ENCODE assay signal across 29 cellular contexts in the genomic region with DNA sequence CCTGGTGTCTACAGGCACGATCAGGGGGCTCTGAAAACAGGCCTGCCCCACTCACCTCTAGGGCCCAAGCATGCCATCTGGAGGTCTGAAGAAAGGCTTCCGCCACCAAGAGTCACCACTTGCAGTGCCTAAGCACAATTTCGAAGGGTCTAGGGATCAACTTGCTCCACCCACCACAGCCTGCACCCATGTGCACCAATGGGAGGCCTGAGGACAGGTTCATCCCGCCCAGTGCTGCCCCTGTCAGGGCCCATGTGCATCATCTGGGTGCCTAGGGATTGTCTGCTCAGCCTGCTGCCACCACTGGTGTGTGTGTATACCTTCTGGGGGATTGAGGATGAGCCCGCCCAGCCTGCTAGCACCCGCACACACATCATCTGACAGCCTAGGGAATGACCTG.
"Had no signal": no experiment of that assay in that cellular context is flagged by ENCODE, and none has a peak within 500 bp of the region (broad histone marks: within the 10 kb centered on the region; RNA-seq: fewer than 3 reads in every experiment).

No MANE protein-coding gene starts in this region.

- DNase-seq: central memory CD4-positive, alpha-beta T cell; colonic mucosa; effector CD8-positive, alpha-beta T cell; endodermal cell; foreskin fibroblast; gastrocnemius medialis; hypothalamus; immature natural killer cell; islet precursor cell; kidney glomerular epithelial cell; left colon; stimulated activated CD4-positive, alpha-beta T cell treated with anti-CD3 and anti-CD28 coated beads, Interleukin-2, amount 100 ng/mL, for 24 hours; stimulated activated CD4-positive, alpha-beta T cell treated with anti-CD3 and anti-CD28 coated beads, Interleukin-4, amount 100 ng/mL, for 24 hours; stimulated activated naive CD4-positive, alpha-beta T cell treated with Interleukin-2 at 50 U/mL for 16 hours; stomach; substantia nigra; uterus had no signal

- H2AFZ ChIP-seq: parathyroid adenoma had no signal

- ATAC-seq: esophagus mucosa; gastrocnemius medialis; left colon; sciatic nerve; stimulated activated effector memory CD8-positive, alpha-beta T cell treated with anti-CD3 and anti-CD28 coated beads, Interleukin-12 subunit alpha, Interleukin-12 subunit beta, amount 100 ng/mL, for 72 hours had no signal

- H3K4me1 ChIP-seq: colonic mucosa, parathyroid adenoma, upper lobe of left lung, uterus had no signal

- H3K4me1 Mint-ChIP-seq: immature natural killer cell, neural crest cell had no signal

- H3K9ac ChIP-seq: parathyroid adenoma had no signal

- H3K9me3 ChIP-seq: colonic mucosa, gastrocnemius medialis, stomach, thoracic aorta, upper lobe of left lung, uterus had no signal

- H3K4me3 ChIP-seq: colonic mucosa, gastrocnemius medialis, stomach, thoracic aorta, tibial nerve, upper lobe of left lung, uterus had no signal

- H3K9me3 Mint-ChIP-seq: dendritic cell treated with granulocyte-macrophage colony-stimulating factor and Interleukin-4, amounts not matched to agents 40 ng/mL and 50 ng/mL, for 4 days; endodermal cell; immature natural killer cell; natural killer cell treated with Interleukin-12 subunit alpha and Interleukin-12 subunit beta and Interleukin-15 and Interleukin-18, amount 100 ng/mL, for 72 hours; neural crest cell; stimulated activated effector memory CD8-positive, alpha-beta T cell treated with anti-CD3 and anti-CD28 coated beads, Interleukin-12 subunit alpha, Interleukin-12 subunit beta, amount 100 ng/mL, for 72 hours had no signal

- H3K27ac Mint-ChIP-seq: dendritic cell treated with granulocyte-macrophage colony-stimulating factor and Interleukin-4, amounts not matched to agents 40 ng/mL and 50 ng/mL, for 4 days; endodermal cell; immature natural killer cell; natural killer cell treated with Interleukin-12 subunit alpha and Interleukin-12 subunit beta and Interleukin-15 and Interleukin-18, amount 100 ng/mL, for 72 hours; progenitor cell of endocrine pancreas; stimulated activated effector memory CD8-positive, alpha-beta T cell treated with anti-CD3 and anti-CD28 coated beads, Interleukin-12 subunit alpha, Interleukin-12 subunit beta, amount 100 ng/mL, for 72 hours had no signal

- H3K27ac ChIP-seq: colonic mucosa, epithelial cell of prostate, parathyroid adenoma, stomach, thoracic aorta, tibial nerve, upper lobe of left lung, uterus had no signal

- H3K36me3 ChIP-seq: colonic mucosa, uterus had no signal

- H3K27me3 Mint-ChIP-seq: dendritic cell treated with granulocyte-macrophage colony-stimulating factor and Interleukin-4, amounts not matched to agents 40 ng/mL and 50 ng/mL, for 4 days; natural killer cell treated with Interleukin-12 subunit alpha and Interleukin-12 subunit beta and Interleukin-15 and Interleukin-18, amount 100 ng/mL, for 72 hours; progenitor cell of endocrine pancreas had no signal

- H3K27me3 ChIP-seq: colonic mucosa, gastrocnemius medialis, stomach, tibial nerve, upper lobe of left lung, uterus had no signal

- H3K4me3 Mint-ChIP-seq: dendritic cell treated with granulocyte-macrophage colony-stimulating factor and Interleukin-4, amounts not matched to agents 40 ng/mL and 50 ng/mL, for 4 days; endodermal cell; immature natural killer cell; natural killer cell treated with Interleukin-12 subunit alpha and Interleukin-12 subunit beta and Interleukin-15 and Interleukin-18, amount 100 ng/mL, for 72 hours; neural crest cell; stimulated activated effector memory CD8-positive, alpha-beta T cell treated with anti-CD3 and anti-CD28 coated beads, Interleukin-12 subunit alpha, Interleukin-12 subunit beta, amount 100 ng/mL, for 72 hours had no signal
